In the genomic region with DNA sequence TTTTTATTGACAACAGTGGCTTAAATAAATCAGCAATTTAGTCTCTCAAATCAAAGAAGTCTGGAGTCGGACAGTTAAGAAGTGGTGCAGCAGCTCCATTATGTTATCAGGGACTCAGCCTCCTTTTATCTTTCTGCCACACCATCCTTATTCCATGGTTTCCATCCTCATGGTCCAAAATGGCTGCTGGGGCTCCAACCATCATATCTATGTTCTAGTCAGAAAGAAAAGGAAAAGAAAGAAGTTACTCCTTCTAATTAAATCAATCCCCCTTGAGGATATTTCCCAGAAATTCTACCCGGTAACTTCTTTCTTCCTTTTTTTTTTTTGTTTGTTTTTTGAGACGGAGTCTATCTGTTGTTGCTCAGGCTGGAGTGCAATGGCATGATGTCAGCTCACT, we compare ENCODE assay signal across 8 cellular contexts.
"Had no signal": no experiment of that assay in that cellular context is flagged by ENCODE, and none has a peak within 500 bp of the region (broad histone marks: within the 10 kb centered on the region; RNA-seq: fewer than 3 reads in every experiment).

No MANE protein-coding gene starts in this region.

- FAIRE-seq: G401.6, GM12878, GM12891, GM12892, GM18507, GM19239 had no signal

- DNase-seq: GDM1, GF-D8 had no signal

- ATAC-seq: GM12878 had no signal

- H3K4me3 ChIP-seq: GM12878 had no signal
